ENCODE assay signal across 17 cellular contexts in the genomic region with DNA sequence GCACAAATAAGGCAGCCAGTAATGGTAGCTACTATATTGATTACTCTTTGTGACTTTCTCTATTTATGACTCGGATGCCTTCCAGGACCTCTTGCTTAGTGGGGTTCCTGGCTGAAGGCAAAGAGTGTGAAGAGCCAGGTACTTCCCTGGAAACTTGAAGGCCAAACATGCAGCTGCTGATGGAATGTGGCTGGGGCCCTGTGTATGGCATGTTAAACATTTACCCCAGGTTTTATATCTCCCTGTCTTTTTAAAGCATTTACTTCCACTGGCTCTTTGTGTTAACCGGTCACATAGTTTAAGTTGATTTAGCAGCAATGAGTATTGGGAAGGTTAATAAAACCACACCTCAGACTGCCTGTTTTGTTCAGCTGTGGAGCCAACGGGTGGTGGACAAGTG. TPM values are rescaled to one million over a fixed set of nuclear protein-coding genes. Genes with fewer than 3 reads are reported as not detected.
DNase-seq lines count a peak whose midpoint lies in the region; ATAC-seq, FAIRE-seq and TF ChIP-seq lines count a peak whose summit lies in the region.
"Had no signal": no experiment of that assay in that cellular context is flagged by ENCODE, and none has a peak within 500 bp of the region (broad histone marks: within the 10 kb centered on the region; RNA-seq: fewer than 3 reads in every experiment).

No MANE protein-coding gene starts in this region.

- DNase-seq in Caco-2, result peak; percentile 55 to 72
- DNase-seq in glomerular visceral epithelial cell (ENCODE audit: extremely low spot score), result peak; percentile 30
- DNase-seq in HepG2 (ENCODE audit: low spot score), result peak; percentile 39
- peak in 3 of 6 donors; percentile 45 to 48 (median 46) for DNase-seq in pancreas
- no peak for DNase-seq in NCI-H526 (lab: John Stamatoyannopoulos, UW)
- no peak for DNase-seq in AG08396 (ENCODE audit: low spot score)
- DNase-seq in Peyer's patch, result no peak
- DNase-seq: CD4-positive, alpha-beta T cell; Kasumi-1; NCI-H1105; NCI-H2081; NCI-H748 treated with DMSO at 0.1 percent for 48 hours; NK-92 treated with Interleukin-12 subunit alpha and Interleukin-12 subunit beta, amount 100 ng/mL, for 24 hours had no signal

- TF ChIP-seq POLR2A in HepG2 (IDR thresholded peaks at IDR 0.05; ENCODE audit: insufficient read depth in 1 of 2, low read depth in 2 of 2, low read length in 2 of 2) (no peak), Peyer's patch (IDR thresholded peaks at IDR 0.05) (no peak)

- no peaks in the 10 kb centered on the region for H3K36me3 ChIP-seq in Caco-2 (ENCODE audit: control insufficient read depth, insufficient read depth, low read length)
- no peaks in the 10 kb centered on the region for H3K36me3 ChIP-seq in HepG2 (replicated peaks in 1 of 2; ENCODE audit: control insufficient read depth in 1 of 2, insufficient read depth in 2 of 2, low read length in 2 of 2)
- no peaks in the 10 kb centered on the region for H3K36me3 ChIP-seq in pancreas
- no peaks in the 10 kb centered on the region for H3K36me3 ChIP-seq in Peyer's patch

- H3K27ac ChIP-seq in HepG2 (ENCODE audit: extremely low read length, insufficient read depth, low read length) (no peak overlapping the region), pancreas (peak overlapping the region; percentile 45 to 73 (median 62)), Peyer's patch (no peak overlapping the region)

- intact Hi-C loops in Caco-2 (cut with micrococcal nuclease; ENCODE audit: unreplicated experiment) (loop anchor here (1.0 kb wide), 1 partner anchor 45 kb away; no protein-coding TSS in a partner anchor), HepG2 (cut with micrococcal nuclease; ENCODE audit: unreplicated experiment) (no loop called here), pancreas (cut with DNase I) (loop anchor here in 1 of 3 donors (10.0 kb wide), 1 partner anchor 162 kb away; no protein-coding TSS in a partner anchor)

- H3K4me1 Mint-ChIP-seq in Caco-2 (ENCODE audit: low read depth, unreplicated experiment), result peaks cover 18% of the 10 kb centered on the region

- no peaks in the 10 kb centered on the region for H3K36me3 Mint-ChIP-seq in Caco-2 (ENCODE audit: insufficient read depth, unreplicated experiment)

- peaks cover 20% of the 10 kb centered on the region for H3K4me1 ChIP-seq in Caco-2
- peaks cover 24% of the 10 kb centered on the region for H3K4me1 ChIP-seq in HepG2 (ENCODE audit: insufficient read depth, low read length)
- peaks cover 5 to 18% (median 7%) of the 10 kb centered on the region in 3 donors for H3K4me1 ChIP-seq in pancreas
- H3K4me1 ChIP-seq in Peyer's patch, result peaks cover 0 to 20% (median 0%) of the 10 kb centered on the region in 4 donors

- H3K4me2 ChIP-seq in HepG2 (ENCODE audit: low read depth, low read length), result peak overlapping the region; percentile 33

- peak overlapping the region; percentile 7 for H3K4me3 Mint-ChIP-seq in Caco-2 (ENCODE audit: unreplicated experiment)
- H3K4me3 Mint-ChIP-seq: CD4-positive, alpha-beta T cell had no signal

- H3K4me3 ChIP-seq in Caco-2 (ENCODE audit: low read depth, low read length), result no peak overlapping the region
- H3K4me3 ChIP-seq in HepG2 (replicated peaks in 1 of 3; ENCODE audit: insufficient read depth in 1 of 3, low read depth in 2 of 3, low read length in 3 of 3), result no peak overlapping the region
- H3K4me3 ChIP-seq in pancreas, result no peak overlapping the region
- no peak overlapping the region for H3K4me3 ChIP-seq in Peyer's patch

- no peak overlapping the region for H3K9ac ChIP-seq in HepG2 (ENCODE audit: insufficient read depth, low read depth, low read length)

- CTCF ChIA-PET in Caco-2 (lab: Charles Lee) (interaction anchor here (0.6 to 1.3 kb wide), 3 partner anchors 9 to 46 kb away, joined by 4 to 8 read pairs (median 4); partner anchors contain the start of gene PAXBP1), HepG2 (lab: Yijun Ruan, JAX; ENCODE audit: low intra/inter-chr PET ratio, low total read pairs) (no interaction called here)

- in situ Hi-C loops in HepG2 (cut with HindIII; ENCODE audit: extremely low pct_ligation_motif_present, low pct_unique_long_range_greater_than_20kb), result no loop called here

- TF ChIP-seq RAD21 in HepG2 (CRISPR knock-in tag; IDR thresholded peaks at IDR 0.05), result no peak

- FAIRE-seq in HepG2 (lab: Jason Lieb, UNC) (no peak), pancreas (lab: Jason Lieb, UNC) (no peak)
- FAIRE-seq: H54, RCC 7860 had no signal

- POLR2A ChIA-PET in Caco-2 (lab: Charles Lee), result no interaction called here
- POLR2A ChIA-PET in HepG2 (lab: Yijun Ruan, JAX), result no interaction called here

- H3K79me2 ChIP-seq in HepG2 (ENCODE audit: insufficient read depth, low read length), result no peaks in the 10 kb centered on the region

- ATAC-seq in HepG2, result peak; percentile 86
- ATAC-seq in pancreas, result peak; percentile 81 to 93 (median 87)
- ATAC-seq in HG03469 (IDR thresholded peaks at IDR 0.05; ENCODE audit: unreplicated experiment), result no peak
- ATAC-seq: Right ventricle myocardium inferior had no signal

- H3K27ac Mint-ChIP-seq in Caco-2 (ENCODE audit: unreplicated experiment), result peak overlapping the region; percentile 34
- H3K27ac Mint-ChIP-seq: CD4-positive, alpha-beta T cell had no signal

- H3K9me3 ChIP-seq in Caco-2 (no peaks in the 10 kb centered on the region), HepG2 (ENCODE audit: low read length) (no peaks in the 10 kb centered on the region), pancreas (no peaks in the 10 kb centered on the region), Peyer's patch (no peaks in the 10 kb centered on the region)

- H3K27me3 ChIP-seq in Caco-2 (replicated peaks; ENCODE audit: control insufficient read depth, insufficient read depth, low read length), result no peaks in the 10 kb centered on the region
- H3K27me3 ChIP-seq in HepG2 (ENCODE audit: control insufficient read depth in 1 of 2, insufficient read depth in 2 of 2, low read length in 2 of 2), result peaks cover 1 to 3% of the 10 kb centered on the region in 2 experiments; a peak in 2 of 5 replicates
- no peaks in the 10 kb centered on the region for H3K27me3 ChIP-seq in pancreas
- H3K27me3 ChIP-seq in Peyer's patch, result no peaks in the 10 kb centered on the region

- 8% methylated on average over 3 of the region's 3 CpGs for WGBS in HepG2 (ENCODE audit: low lambda C conversion rate)
- WGBS in pancreas, 2 donors, result 18 to 22% methylated on average over 3 of the region's 3 CpGs

- no peaks in the 10 kb centered on the region for H3K27me3 Mint-ChIP-seq in Caco-2 (ENCODE audit: insufficient read depth, unreplicated experiment)
- H3K27me3 Mint-ChIP-seq: CD4-positive, alpha-beta T cell had no signal

- H4K20me1 ChIP-seq in HepG2 (ENCODE audit: insufficient read depth, low read length), result no peaks in the 10 kb centered on the region

- TF ChIP-seq EP300 in HepG2 (IDR thresholded peaks at IDR 0.05; ENCODE audit: low read depth in 2 of 2, low read length in 2 of 2) (no peak), HepG2 (CRISPR knock-in tag; IDR thresholded peaks at IDR 0.05; ENCODE audit: borderline replicate concordance) (no peak)

- TF ChIP-seq CTCF in Caco-2 (IDR thresholded peaks at IDR 0.05; ENCODE audit: insufficient read depth in 1 of 2, low read depth in 1 of 2, low read length in 1 of 2, severe bottlenecking in 1 of 2, unreplicated experiment in 1 of 2) (no peak), HepG2 (CRISPR knock-in tag; IDR thresholded peaks at IDR 0.05) (no peak), pancreas (IDR thresholded peaks at IDR 0.05) (no peak), Peyer's patch (IDR thresholded peaks at IDR 0.05) (no peak)

- BruUV-seq in Caco-2 (replicated peaks; lab: Mats Ljungman, UMichigan) (no TSS peak), HepG2 (replicated peaks; lab: Mats Ljungman, UMichigan) (no TSS peak)

- no peak overlapping the region for H2AFZ ChIP-seq in HepG2 (ENCODE audit: low read length)

- H3K9me3 Mint-ChIP-seq in Caco-2 (ENCODE audit: unreplicated experiment), result peaks cover 9% of the 10 kb centered on the region
- H3K9me3 Mint-ChIP-seq: CD4-positive, alpha-beta T cell had no signal

TF ChIP-seq in HepG2, 621 proteins besides CTCF, POLR2A, EP300 and RAD21 (continues in another document):
- peak; percentile 32 for TF ChIP-seq TEAD3 (CRISPR knock-in tag; optimal IDR thresholded peaks at IDR 0.05; ENCODE audit: borderline replicate concordance)

RNA-seq across cellular contexts. Expression of gene PAXBP1, which starts 45.7 kb away (rescaled TPM):
- total RNA-seq in Caco-2 (2022) (64.0 and 65.8 TPM in 2 replicates), HepG2 (2016; rRNA removed; fragmentation: Illumina TruSeq; extraction: Trizol) (24.6 and 40.8 TPM in 2 replicates), pancreas (10 to 100 TPM; 13.3 to 22.3 (median 15.9) TPM), Peyer's patch (100 to 1,000 TPM in 1 of 4 donors, 10 to 100 TPM in 3; 49.7 to 139 (median 76.5) TPM)
- total RNA-seq in HepG2 (2016; cell fraction: cytosol; rRNA removed; fragmentation: Illumina TruSeq; extraction: Trizol; ENCODE audit: low read depth), result 6.0 and 6.9 TPM in 2 replicates
- total RNA-seq in HepG2 (2016; cell fraction: insoluble cytoplasmic fraction; rRNA removed; fragmentation: Illumina TruSeq; extraction: Trizol), result 23.9 and 42.1 TPM in 2 replicates
- 10.8 and 14.0 TPM in 2 replicates for total RNA-seq in HepG2 (2016; cell fraction: membrane; rRNA removed; fragmentation: Illumina TruSeq; extraction: Trizol)
- 126 TPM in 2 replicates for total RNA-seq in HepG2 (2016; cell fraction: nucleus; rRNA removed; fragmentation: Illumina TruSeq; extraction: Trizol)
- polyA plus RNA-seq in HepG2 (2011; rRNA removed) (23.9 and 25.5 TPM in 2 replicates), pancreas (10 to 100 TPM; 16.6 to 29.2 TPM)
- polyA plus RNA-seq in HepG2 (2011; cell fraction: cytosol; rRNA removed), result 3.9 and 5.3 TPM in 2 replicates
- 69.2 and 76.4 TPM in 2 replicates for polyA plus RNA-seq in HepG2 (2011; cell fraction: nucleus; rRNA removed)
- 28.4 and 30.9 TPM in 2 replicates for polyA plus RNA-seq in HepG2 (2012)
- polyA plus RNA-seq in HepG2 (2016; cell fraction: cytosol; fragmentation: Illumina TruSeq; extraction: Trizol; ENCODE audit: low read depth), result 2.1 and 2.6 TPM in 2 replicates
- 21.0 and 23.0 TPM in 2 replicates for polyA plus RNA-seq in HepG2 (2016; cell fraction: insoluble cytoplasmic fraction; fragmentation: Illumina TruSeq; extraction: Trizol; ENCODE audit: low read depth)
- polyA plus RNA-seq in HepG2 (2016; cell fraction: membrane; fragmentation: Illumina TruSeq; extraction: Trizol; ENCODE audit: low read depth), result 6.7 and 6.8 TPM in 2 replicates
- polyA plus RNA-seq in HepG2 (2016; cell fraction: nucleus; fragmentation: Illumina TruSeq; extraction: Trizol; ENCODE audit: insufficient read depth, low read depth), result 139 and 142 TPM in 2 replicates
- 8.9 and 18.9 TPM in 2 replicates for polyA minus RNA-seq in HepG2 (2011; rRNA and poly(A)+ RNA removed; ENCODE audit: low replicate concordance)
- 6.8 and 11.3 TPM in 2 replicates for polyA minus RNA-seq in HepG2 (2011; cell fraction: cytosol; rRNA and poly(A)+ RNA removed)
- 155 and 174 TPM in 2 replicates for polyA minus RNA-seq in HepG2 (2011; cell fraction: nucleus; rRNA and poly(A)+ RNA removed)

Comparison
In these comparisons a context has a peak if more than half of its experiments do, and no peak if none do; other contexts are left out.
1. DNase-seq: peak in Caco-2 (2 of 2), glomerular visceral epithelial cell (single experiment) and HepG2 (single experiment); none in NCI-H526 (0 of 2), AG08396 (single experiment) and Peyer's patch (0 of 3).
2. H3K27ac ChIP-seq: peak in pancreas (4 of 4); none in HepG2 (single experiment) and Peyer's patch (0 of 4).